13 cellular contexts compared by ENCODE assay signal in the genomic region with DNA sequence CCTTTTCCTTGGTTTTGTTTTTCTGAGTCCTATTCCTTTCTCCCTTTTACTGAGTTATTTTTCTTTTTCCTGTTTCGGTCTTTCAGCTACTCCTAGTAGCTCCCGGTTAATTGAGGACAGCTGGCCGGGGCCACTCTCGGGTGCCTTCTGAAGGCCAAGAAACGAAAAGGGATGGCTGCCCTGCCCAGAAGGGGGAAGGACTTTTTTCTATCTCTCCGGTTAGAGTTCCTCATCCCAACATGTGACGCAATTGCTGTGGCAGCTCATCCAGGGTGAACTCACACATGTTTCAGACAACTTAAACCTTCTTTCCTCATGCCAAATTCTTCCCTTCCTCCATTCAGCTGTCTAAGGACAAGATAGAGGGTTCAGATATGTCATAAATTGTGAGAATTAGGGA.
DNase-seq lines count a peak whose midpoint lies in the region; ATAC-seq, FAIRE-seq and TF ChIP-seq lines count a peak whose summit lies in the region.
"Had no signal": no experiment of that assay in that cellular context is flagged by ENCODE, and none has a peak within 500 bp of the region (broad histone marks: within the 10 kb centered on the region; RNA-seq: fewer than 3 reads in every experiment).

No MANE protein-coding gene starts in this region.

- DNase-seq in AML-193 (lab: John Stamatoyannopoulos, UW), result peak; percentile 27 to 31
- peak; percentile 77 for DNase-seq in SKM-1 (lab: John Stamatoyannopoulos, UW; ENCODE audit: unreplicated experiment)
- DNase-seq in heart left ventricle, result peak; percentile 66 to 84 (median 74)
- DNase-seq in ovary, result peak; percentile 18 to 70 (median 51)
- DNase-seq in COLO668 (lab: John Stamatoyannopoulos, UW; ENCODE audit: unreplicated experiment), result no peak
- DNase-seq in urothelium cell line (ENCODE audit: low spot score), result no peak
- DNase-seq: CD4-positive, alpha-beta T cell; small intestine had no signal

- H3K36me3 ChIP-seq in heart left ventricle (no peaks in the 10 kb centered on the region), ovary (no peaks in the 10 kb centered on the region)
- H3K36me3 ChIP-seq: ascending aorta, thoracic aorta had no signal

- H3K27ac ChIP-seq in heart left ventricle, result peak overlapping the region in 5 of 12 donors; percentile 10 to 82 (median 59)
- no peak overlapping the region for H3K27ac ChIP-seq in ovary
- H3K27ac ChIP-seq: ascending aorta, thoracic aorta had no signal

- H3K4me1 ChIP-seq in heart left ventricle, result peaks cover 0 to 14% (median 0%) of the 10 kb centered on the region in 12 donors
- H3K4me1 ChIP-seq in ovary (ENCODE audit: insufficient read depth), result no peaks in the 10 kb centered on the region
- H3K4me1 ChIP-seq: ascending aorta had no signal

- H3K4me3 ChIP-seq in heart left ventricle (no peak overlapping the region), ovary (no peak overlapping the region)
- H3K4me3 ChIP-seq: ascending aorta, thoracic aorta had no signal

- TF ChIP-seq EP300 in ovary (IDR thresholded peaks at IDR 0.05), result no peak

- intact Hi-C loops in heart left ventricle (cut with DNase I) (no loop called here), ovary (cut with DNase I) (no loop called here)

- TF ChIP-seq POLR2A in heart left ventricle (IDR thresholded peaks at IDR 0.05) (no peak), ovary (IDR thresholded peaks at IDR 0.05) (no peak)

- peak; percentile 40 to 85 (median 81) for ATAC-seq in heart left ventricle
- no peak for ATAC-seq in GM19395 (IDR thresholded peaks at IDR 0.05; ENCODE audit: unreplicated experiment)
- no peak for ATAC-seq in GM21786 (IDR thresholded peaks at IDR 0.05; ENCODE audit: unreplicated experiment)
- ATAC-seq: Panc1 had no signal

- no peak for FAIRE-seq in urothelium cell line (lab: Jason Lieb, UNC)
- FAIRE-seq: small intestine had no signal

- H3K27me3 ChIP-seq in heart left ventricle (no peaks in the 10 kb centered on the region), ovary (no peaks in the 10 kb centered on the region)
- H3K27me3 ChIP-seq: ascending aorta had no signal

- H3K9me3 ChIP-seq in heart left ventricle (no peaks in the 10 kb centered on the region), ovary (no peaks in the 10 kb centered on the region)
- H3K9me3 ChIP-seq: ascending aorta, thoracic aorta had no signal

- TF ChIP-seq CTCF in heart left ventricle (IDR thresholded peaks at IDR 0.05) (no peak), ovary (IDR thresholded peaks at IDR 0.05) (no peak)

- WGBS in heart left ventricle, 4 donors, result 48 to 70% (median 64%) methylated on average over 7 of the region's 7 CpGs
- 11 to 12% (median 11%) methylated on average over 7 of the region's 7 CpGs for WGBS in ovary, 3 donors

Comparison
In these comparisons a context has a peak if more than half of its experiments do, and no peak if none do; other contexts are left out.
1. DNase-seq: peak in AML-193 (2 of 2), SKM-1 (single experiment), heart left ventricle (5 of 5) and ovary (5 of 5); none in COLO668 (single experiment) and urothelium cell line (single experiment).
2. ATAC-seq: peak in heart left ventricle (4 of 4); none in GM19395 (single experiment) and GM21786 (single experiment).